In the genomic region with DNA sequence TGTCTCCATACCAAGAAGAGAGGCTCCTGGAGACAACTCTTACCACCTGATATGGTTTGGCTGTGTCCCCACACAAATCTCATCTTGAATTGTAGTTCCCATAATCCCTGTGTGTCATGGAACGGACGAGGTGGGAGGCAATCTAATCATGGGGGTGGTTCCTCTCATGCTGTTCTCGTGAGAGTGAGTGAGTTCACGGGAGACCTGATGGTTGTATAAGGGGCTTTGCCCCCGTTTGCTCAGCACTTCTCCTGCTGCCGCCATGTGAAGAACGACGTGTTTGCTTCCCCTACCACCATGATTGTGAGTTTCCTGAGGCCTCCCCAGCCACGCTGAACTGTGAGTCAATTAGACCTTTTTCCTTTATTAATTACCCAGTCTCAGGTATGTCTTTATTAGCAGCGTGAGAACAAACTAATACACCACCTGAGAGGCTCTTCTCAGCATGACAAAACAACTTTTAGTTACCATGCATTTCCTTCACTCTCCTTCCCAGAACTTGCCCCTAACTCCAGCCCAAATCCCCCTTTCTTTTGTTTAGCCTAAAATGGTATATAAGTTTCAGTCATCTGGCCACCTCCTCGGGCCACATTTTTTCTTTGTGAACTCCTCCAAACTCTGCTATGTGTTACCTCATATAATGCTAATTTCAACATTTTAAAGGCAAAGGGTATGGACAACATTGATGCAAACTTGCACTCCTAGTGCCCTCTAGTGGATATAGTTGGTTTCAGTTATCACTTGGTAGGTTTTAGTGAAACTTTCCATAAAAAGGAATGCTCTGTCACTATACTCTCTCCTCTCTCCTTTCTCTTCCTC, we compare ENCODE assay signal across 8 cellular contexts. TPM values are rescaled to one million over a fixed set of nuclear protein-coding genes. Genes with fewer than 3 reads are reported as not detected.
DNase-seq lines count a peak whose midpoint lies in the region; ATAC-seq, FAIRE-seq and TF ChIP-seq lines count a peak whose summit lies in the region.

No MANE protein-coding gene starts in this region.

- TF ChIP-seq CTCF in A673 (conservative IDR thresholded peaks at IDR 0.05; ENCODE audit: low read depth, low read length) (peak; percentile 80), GM12864 (IDR thresholded peaks at IDR 0.05; ENCODE audit: low read depth, low read length, missing control alignments) (peak; percentile 70), VCaP (conservative IDR thresholded peaks at IDR 0.05) (peak; percentile 83), left ventricle myocardium inferior (IDR thresholded peaks at IDR 0.05; ENCODE audit: borderline replicate concordance) (peak; percentile 76)

- BruUV-seq in A673 (replicated peaks; lab: Mats Ljungman, UMichigan), result no TSS peak

- H3K36me3 ChIP-seq in A673 (ENCODE audit: insufficient read depth, low read length, poor library complexity, severe bottlenecking), result no peaks in the 10 kb centered on the region
- H3K36me3 ChIP-seq in left ventricle myocardium inferior, result no peaks in the 10 kb centered on the region
- no peaks in the 10 kb centered on the region for H3K36me3 ChIP-seq in small intestine (ENCODE audit: control insufficient read depth in 2 of 2, insufficient read depth in 2 of 2, low read length in 2 of 2)

- DNase-seq in A673 (ENCODE audit: low spot score) (peak; percentile 68), GM12864 (ENCODE audit: low read depth) (peak; percentile 29), NCI-H2029 treated with DMSO at 0.1 percent for 48 hours (lab: John Stamatoyannopoulos, UW) (peak; percentile 8), left ventricle myocardium inferior (no peak), small intestine (peak; percentile 63)

- H3K9me3 ChIP-seq in A673 (ENCODE audit: low read depth, low read length, poor library complexity, severe bottlenecking) (no peaks in the 10 kb centered on the region), left ventricle myocardium inferior (replicated peaks) (no peaks in the 10 kb centered on the region), small intestine (ENCODE audit: control insufficient read depth, low read depth) (no peaks in the 10 kb centered on the region)

- H3K4me1 ChIP-seq in A673 (ENCODE audit: insufficient read depth, low read length, poor library complexity, severe bottlenecking), result no peaks in the 10 kb centered on the region
- H3K4me1 ChIP-seq in left ventricle myocardium inferior, result peaks cover 8% of the 10 kb centered on the region
- H3K4me1 ChIP-seq in small intestine (ENCODE audit: control insufficient read depth in 2 of 2, insufficient read depth in 1 of 2, low read depth in 1 of 2, low read length in 1 of 2), result peaks cover 0 to 3% of the 10 kb centered on the region in 2 donors

- POLR2A ChIA-PET in A673 (lab: Charles Lee; ENCODE audit: low non-redundant PET), result no interaction called here

- H3K27me3 ChIP-seq in A673 (replicated peaks; ENCODE audit: insufficient read depth, low read depth, low read length, poor library complexity), result peaks cover 1% of the 10 kb centered on the region
- H3K27me3 ChIP-seq in left ventricle myocardium inferior (ENCODE audit: low read depth), result no peaks in the 10 kb centered on the region
- H3K27me3 ChIP-seq in small intestine (ENCODE audit: control insufficient read depth in 2 of 2, insufficient read depth in 2 of 2, low read length in 2 of 2), result no peaks in the 10 kb centered on the region

- 63 to 72% (median 68%) methylated on average over 11 of the region's 11 CpGs for WGBS in small intestine, 3 donors

- FAIRE-seq in small intestine (lab: Jason Lieb, UNC), result no peak

- CTCF ChIA-PET in A673 (lab: Charles Lee), result no interaction called here

- intact Hi-C loops in A673 (cut with micrococcal nuclease; ENCODE audit: unreplicated experiment), result loop anchor here (2.0 to 5.0 kb wide), 3 partner anchors 77 to 263 kb away; no protein-coding TSS in a partner anchor
- intact Hi-C loops in left ventricle myocardium inferior (cut with micrococcal nuclease), result no loop called here

- H3K4me3 ChIP-seq in A673 (ENCODE audit: low read depth, low read length, poor library complexity, severe bottlenecking) (no peak overlapping the region), GM12864 (ENCODE audit: low read depth, low read length) (no peak overlapping the region), left ventricle myocardium inferior (no peak overlapping the region), small intestine (ENCODE audit: low read depth in 1 of 2, low read length in 2 of 2) (no peak overlapping the region)

- H3K27ac ChIP-seq in A673 (ENCODE audit: low read depth, low read length, poor library complexity, severe bottlenecking) (no peak overlapping the region), VCaP (no peak overlapping the region), left ventricle myocardium inferior (replicated peaks) (no peak overlapping the region), small intestine (ENCODE audit: low read depth in 1 of 2, low read length in 1 of 2) (no peak overlapping the region)

- ATAC-seq in HG02642 (IDR thresholded peaks at IDR 0.05; ENCODE audit: poor library complexity, unreplicated experiment) (peak; percentile 72), GM21529 (IDR thresholded peaks at IDR 0.05; ENCODE audit: unreplicated experiment) (no peak)

RNA-seq across cellular contexts. Expression of gene SLC25A52, which starts 58.6 kb away (rescaled TPM):
- total RNA-seq in A673 (2021) (not detected in 2 replicates), left ventricle myocardium inferior (not detected)
- not detected for polyA plus RNA-seq in small intestine
